In the genomic region with DNA sequence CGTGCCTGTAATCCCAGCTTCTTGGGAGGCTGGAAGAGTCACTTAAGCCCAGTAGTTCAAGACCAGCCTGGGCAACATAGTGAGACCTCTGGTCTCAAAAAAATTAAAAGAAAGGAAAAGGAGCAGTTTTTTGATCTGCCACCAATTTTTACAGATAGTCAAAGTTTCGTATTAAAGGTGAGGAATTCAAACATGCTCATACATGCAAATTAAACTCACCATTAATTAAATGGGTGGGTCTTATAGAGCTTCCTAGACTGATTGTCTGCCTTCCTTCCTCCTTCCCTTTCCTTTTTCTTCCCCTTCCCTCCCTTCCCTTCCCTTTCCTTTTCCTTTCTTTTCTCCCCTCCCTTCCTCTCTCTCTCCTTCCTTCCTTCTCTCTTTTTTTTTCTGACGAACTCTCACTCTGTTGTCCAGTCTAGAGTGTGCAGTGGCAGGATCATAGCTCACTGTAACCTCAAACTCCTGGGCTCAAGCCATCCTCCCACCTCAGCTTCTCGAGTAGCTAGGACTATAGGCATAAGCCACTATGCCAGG, we compare ENCODE assay signal across 24 cellular contexts. TPM values are rescaled to one million over a fixed set of nuclear protein-coding genes. Genes with fewer than 3 reads are reported as not detected.
DNase-seq lines count a peak whose midpoint lies in the region; ATAC-seq, FAIRE-seq and TF ChIP-seq lines count a peak whose summit lies in the region.
"Had no signal": no experiment of that assay in that cellular context is flagged by ENCODE, and none has a peak within 500 bp of the region (broad histone marks: within the 10 kb centered on the region; RNA-seq: fewer than 3 reads in every experiment).

No MANE protein-coding gene starts in this region.

- H4K20me1 ChIP-seq in astrocyte (ENCODE audit: insufficient read depth, low read length) = no peaks in the 10 kb centered on the region

- TF ChIP-seq CTCF in left ventricle myocardium inferior (IDR thresholded peaks at IDR 0.05; ENCODE audit: borderline replicate concordance) = no peak
- TF ChIP-seq CTCF in astrocyte (IDR thresholded peaks at IDR 0.05; ENCODE audit: insufficient read depth, low read depth, low read length) = no peak
- no peak for TF ChIP-seq CTCF in nephron (IDR thresholded peaks at IDR 0.05; ENCODE audit: unreplicated experiment in 3 of 3)
- no peak for TF ChIP-seq CTCF in upper lobe of right lung (IDR thresholded peaks at IDR 0.05)
- no peak for TF ChIP-seq CTCF in Calu3 (IDR thresholded peaks at IDR 0.05; ENCODE audit: unreplicated experiment)
- no peak for TF ChIP-seq CTCF in foreskin fibroblast (IDR thresholded peaks at IDR 0.05; ENCODE audit: low read depth, low read length)

- H3K4me3 ChIP-seq in left ventricle myocardium inferior = no peak overlapping the region
- H3K4me3 ChIP-seq in astrocyte (ENCODE audit: insufficient read depth, low read depth, low read length) = no peak overlapping the region
- H3K4me3 ChIP-seq in upper lobe of right lung = no peak overlapping the region
- no peak overlapping the region for H3K4me3 ChIP-seq in foreskin fibroblast (ENCODE audit: low read depth in 1 of 2, low read length in 2 of 2)
- H3K4me3 ChIP-seq: spleen, upper lobe of left lung had no signal

- no peak overlapping the region for H3K9ac ChIP-seq in astrocyte (ENCODE audit: low read length)

- H2AFZ ChIP-seq in astrocyte (ENCODE audit: low read depth, low read length) = no peak overlapping the region

- intact Hi-C loops in left ventricle myocardium inferior (cut with micrococcal nuclease) (no loop called here), left cardiac atrium (cut with DNase I) (no loop called here), upper lobe of right lung (cut with DNase I) (no loop called here), Calu3 (cut with micrococcal nuclease; ENCODE audit: unreplicated experiment) (no loop called here)

- H3K36me3 Mint-ChIP-seq in astrocyte (ENCODE audit: low read depth, unreplicated experiment) (peaks cover 5% of the 10 kb centered on the region), nephron (ENCODE audit: low read depth) (peaks cover 37% of the 10 kb centered on the region), Calu3 (ENCODE audit: insufficient read depth, unreplicated experiment) (no peaks in the 10 kb centered on the region)

- H3K27me3 ChIP-seq in left ventricle myocardium inferior (ENCODE audit: low read depth) = no peaks in the 10 kb centered on the region
- H3K27me3 ChIP-seq in astrocyte (ENCODE audit: insufficient read depth, low read length) = no peaks in the 10 kb centered on the region
- no peaks in the 10 kb centered on the region for H3K27me3 ChIP-seq in upper lobe of right lung
- H3K27me3 ChIP-seq: spleen, upper lobe of left lung had no signal

- H3K9me3 Mint-ChIP-seq in astrocyte (ENCODE audit: unreplicated experiment) (no peaks in the 10 kb centered on the region), nephron (no peaks in the 10 kb centered on the region), Calu3 (ENCODE audit: low read depth, unreplicated experiment) (no peaks in the 10 kb centered on the region)
- H3K9me3 Mint-ChIP-seq: activated CD4-positive, alpha-beta memory T cell treated with anti-CD3 and anti-CD28 coated beads, Interleukin-2, amount 10 ng/mL, durations not matched to agents 7 days and 5 days; immature natural killer cell; stimulated activated naive CD8-positive, alpha-beta T cell treated with anti-CD3 and anti-CD28 coated beads, Interleukin-15, Interleukin-2, amounts not matched to agents 100 ng/mL and 50 ng/mL, for 24 hours had no signal

- peak overlapping the region; percentile 53 for H3K27ac ChIP-seq in left ventricle myocardium inferior (replicated peaks)
- H3K27ac ChIP-seq in astrocyte (ENCODE audit: low read depth, low read length) = no peak overlapping the region
- H3K27ac ChIP-seq in upper lobe of right lung = peak overlapping the region; percentile 30

- H3K4me3 Mint-ChIP-seq in astrocyte (ENCODE audit: unreplicated experiment) = no peak overlapping the region
- H3K4me3 Mint-ChIP-seq in nephron = no peak overlapping the region
- no peak overlapping the region for H3K4me3 Mint-ChIP-seq in Calu3 (ENCODE audit: low read depth, unreplicated experiment)
- H3K4me3 Mint-ChIP-seq: activated CD4-positive, alpha-beta memory T cell treated with anti-CD3 and anti-CD28 coated beads, Interleukin-2, amount 10 ng/mL, durations not matched to agents 7 days and 5 days; immature natural killer cell; stimulated activated naive CD8-positive, alpha-beta T cell treated with anti-CD3 and anti-CD28 coated beads, Interleukin-15, Interleukin-2, amounts not matched to agents 100 ng/mL and 50 ng/mL, for 24 hours had no signal

- CTCF ChIA-PET in Calu3 (lab: Charles Lee) = interaction anchor here (0.6 to 0.7 kb wide), 2 partner anchors 245 to 1070 kb away, joined by 3 to 5 read pairs; no protein-coding TSS in a partner anchor

- H3K4me1 ChIP-seq in left ventricle myocardium inferior (peaks cover 21% of the 10 kb centered on the region), astrocyte (ENCODE audit: insufficient read depth, low read length) (peaks cover 25% of the 10 kb centered on the region), upper lobe of right lung (peaks cover 12% of the 10 kb centered on the region)
- H3K4me1 ChIP-seq: Caco-2 had no signal

- no peak for ATAC-seq in left cardiac atrium
- ATAC-seq in upper lobe of right lung = no peak

- no peak for FAIRE-seq in astrocyte (lab: Jason Lieb, UNC)
- FAIRE-seq: A204.1, bronchial epithelial cell had no signal

- no peaks in the 10 kb centered on the region for H3K4me1 Mint-ChIP-seq in astrocyte (ENCODE audit: low read depth, unreplicated experiment)
- peaks cover 32% of the 10 kb centered on the region for H3K4me1 Mint-ChIP-seq in nephron
- H3K4me1 Mint-ChIP-seq in Calu3 (ENCODE audit: low read depth, unreplicated experiment) = no peaks in the 10 kb centered on the region

- H3K4me2 ChIP-seq in astrocyte (ENCODE audit: low read length) = no peak overlapping the region

- H3K36me3 ChIP-seq in left ventricle myocardium inferior (no peaks in the 10 kb centered on the region), astrocyte (ENCODE audit: insufficient read depth, low read length) (peaks cover 4% of the 10 kb centered on the region), upper lobe of right lung (peaks cover 16% of the 10 kb centered on the region)

- H3K27me3 Mint-ChIP-seq in astrocyte (ENCODE audit: low read depth, unreplicated experiment) (no peaks in the 10 kb centered on the region), nephron (ENCODE audit: low read depth) (no peaks in the 10 kb centered on the region), Calu3 (ENCODE audit: unreplicated experiment) (no peaks in the 10 kb centered on the region)
- H3K27me3 Mint-ChIP-seq: activated CD4-positive, alpha-beta memory T cell treated with anti-CD3 and anti-CD28 coated beads, Interleukin-2, amount 10 ng/mL, durations not matched to agents 7 days and 5 days; stimulated activated naive CD8-positive, alpha-beta T cell treated with anti-CD3 and anti-CD28 coated beads, Interleukin-15, Interleukin-2, amounts not matched to agents 100 ng/mL and 50 ng/mL, for 24 hours had no signal

- H3K79me2 ChIP-seq in astrocyte (ENCODE audit: insufficient read depth, low read length) = peaks cover 14% of the 10 kb centered on the region

- DNase-seq in left ventricle myocardium inferior = no peak
- DNase-seq in left cardiac atrium = no peak
- peak; percentile 31 for DNase-seq in astrocyte (ENCODE audit: low read depth)
- DNase-seq in upper lobe of right lung = no peak
- no peak for DNase-seq in Calu3
- DNase-seq in NCI-H69 (lab: John Stamatoyannopoulos, UW) = no peak
- DNase-seq in foreskin fibroblast = no peak
- DNase-seq: activated CD4-positive, alpha-beta memory T cell treated with anti-CD3 and anti-CD28 coated beads, Interleukin-2, amount 10 ng/mL, durations not matched to agents 7 days and 5 days; activated gamma-delta T cell; Caco-2; cortex of kidney; GOT3; immature natural killer cell; NCI-H1436 treated with DMSO at 0.1 percent for 48 hours; NCI-H2171 treated with DMSO at 0.1 percent for 48 hours; NCI-H526; RPMI8226; spleen; stimulated activated CD4-positive, alpha-beta T cell treated with anti-CD3 and anti-CD28 coated beads, Interleukin-4, amount 100 ng/mL, for 24 hours; upper lobe of left lung had no signal

- H3K27ac Mint-ChIP-seq in astrocyte (ENCODE audit: unreplicated experiment) = no peak overlapping the region
- H3K27ac Mint-ChIP-seq in nephron = peak overlapping the region in 2 of 3 experiments; percentile 90 to 93
- no peak overlapping the region for H3K27ac Mint-ChIP-seq in Calu3 (ENCODE audit: unreplicated experiment)
- H3K27ac Mint-ChIP-seq: activated CD4-positive, alpha-beta memory T cell treated with anti-CD3 and anti-CD28 coated beads, Interleukin-2, amount 10 ng/mL, durations not matched to agents 7 days and 5 days; stimulated activated naive CD8-positive, alpha-beta T cell treated with anti-CD3 and anti-CD28 coated beads, Interleukin-15, Interleukin-2, amounts not matched to agents 100 ng/mL and 50 ng/mL, for 24 hours had no signal

- no TSS peak for BruUV-seq in Calu3 (replicated peaks; lab: Mats Ljungman, UMichigan)

- no peaks in the 10 kb centered on the region for H3K9me3 ChIP-seq in left ventricle myocardium inferior (replicated peaks)
- H3K9me3 ChIP-seq in astrocyte (ENCODE audit: insufficient read depth, low read depth, low read length) = no peaks in the 10 kb centered on the region
- no peaks in the 10 kb centered on the region for H3K9me3 ChIP-seq in upper lobe of right lung
- H3K9me3 ChIP-seq: Caco-2, spleen, upper lobe of left lung had no signal

RNA-seq across cellular contexts. Expression of a gene that starts 36.4 kb away (rescaled TPM):
- 27.4 TPM for total RNA-seq in left ventricle myocardium inferior
- total RNA-seq in left cardiac atrium = 10 to 100 TPM; 22.4 to 30.0 TPM
- 27.9 and 28.9 TPM in 2 replicates for total RNA-seq in astrocyte
- total RNA-seq in upper lobe of right lung = 28.9 TPM
- total RNA-seq in Calu3 (2022) = 31.4 and 34.4 TPM in 2 replicates

RNA-seq across cellular contexts. Expression of a gene that starts 55.6 kb away (rescaled TPM):
- total RNA-seq in left ventricle myocardium inferior = 6.0 TPM
- 1 to 10 TPM; 6.2 to 9.4 TPM for total RNA-seq in left cardiac atrium
- total RNA-seq in astrocyte = 14.9 and 15.0 TPM in 2 replicates
- 8.8 TPM for total RNA-seq in upper lobe of right lung
- 25.5 and 29.4 TPM in 2 replicates for total RNA-seq in Calu3 (2022)

Comparison
In these comparisons a context has a peak if more than half of its experiments do, and no peak if none do; other contexts are left out.
1. H3K27ac Mint-ChIP-seq: peak in nephron (2 of 3); none in astrocyte (single experiment) and Calu3 (single experiment).